In genomic region chr2:214853906-214854305, GRCh38 we compare ENCODE assay signal across 1 cellular context.
A peak's percentile ranks its signal among the peaks of the same experiment; 100 is the strongest.
TF ChIP-seq lines count a peak whose summit lies in the region.

No MANE protein-coding gene starts in this region.

TF ChIP-seq in HepG2, 621 proteins besides CTCF, POLR2A, EP300 and RAD21 (continued from another document and continues in another):
- no peak for TF ChIP-seq AKNA (CRISPR knock-in tag; IDR thresholded peaks at IDR 0.05; ENCODE audit: borderline replicate concordance)
- no peak for TF ChIP-seq ARNTL (CRISPR knock-in tag; IDR thresholded peaks at IDR 0.05)
- peak; percentile 88 for TF ChIP-seq FOXP4 (CRISPR knock-in tag; IDR thresholded peaks at IDR 0.05)
- peak; percentile 93 for TF ChIP-seq POGZ (CRISPR knock-in tag; IDR thresholded peaks at IDR 0.05)
- no peak for TF ChIP-seq FOXC1 (CRISPR knock-in tag; IDR thresholded peaks at IDR 0.05; ENCODE audit: borderline replicate concordance)
- TF ChIP-seq, protein P1, sequence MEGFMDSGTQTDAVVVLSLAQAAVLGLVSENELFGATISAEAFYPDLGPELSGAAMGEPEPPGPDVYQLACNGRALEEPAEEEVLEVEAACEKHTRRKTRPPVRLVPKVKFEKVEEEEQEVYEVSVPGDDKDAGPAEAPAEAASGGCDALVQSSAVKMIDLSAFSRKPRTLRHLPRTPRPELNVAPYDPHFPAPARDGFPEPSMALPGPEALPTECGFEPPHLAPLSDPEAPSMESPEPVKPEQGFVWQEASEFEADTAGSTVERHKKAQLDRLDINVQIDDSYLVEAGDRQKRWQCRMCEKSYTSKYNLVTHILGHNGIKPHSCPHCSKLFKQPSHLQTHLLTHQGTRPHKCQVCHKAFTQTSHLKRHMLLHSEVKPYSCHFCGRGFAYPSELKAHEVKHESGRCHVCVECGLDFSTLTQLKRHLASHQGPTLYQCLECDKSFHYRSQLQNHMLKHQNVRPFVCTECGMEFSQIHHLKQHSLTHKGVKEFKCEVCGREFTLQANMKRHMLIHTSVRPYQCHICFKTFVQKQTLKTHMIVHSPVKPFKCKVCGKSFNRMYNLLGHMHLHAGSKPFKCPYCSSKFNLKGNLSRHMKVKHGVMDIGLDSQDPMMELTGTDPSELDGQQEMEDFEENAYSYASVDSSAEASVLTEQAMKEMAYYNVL (CRISPR knock-in tag; IDR thresholded peaks at IDR 0.05; ENCODE audit: borderline replicate concordance), result no peak
- TF ChIP-seq, protein P2, sequence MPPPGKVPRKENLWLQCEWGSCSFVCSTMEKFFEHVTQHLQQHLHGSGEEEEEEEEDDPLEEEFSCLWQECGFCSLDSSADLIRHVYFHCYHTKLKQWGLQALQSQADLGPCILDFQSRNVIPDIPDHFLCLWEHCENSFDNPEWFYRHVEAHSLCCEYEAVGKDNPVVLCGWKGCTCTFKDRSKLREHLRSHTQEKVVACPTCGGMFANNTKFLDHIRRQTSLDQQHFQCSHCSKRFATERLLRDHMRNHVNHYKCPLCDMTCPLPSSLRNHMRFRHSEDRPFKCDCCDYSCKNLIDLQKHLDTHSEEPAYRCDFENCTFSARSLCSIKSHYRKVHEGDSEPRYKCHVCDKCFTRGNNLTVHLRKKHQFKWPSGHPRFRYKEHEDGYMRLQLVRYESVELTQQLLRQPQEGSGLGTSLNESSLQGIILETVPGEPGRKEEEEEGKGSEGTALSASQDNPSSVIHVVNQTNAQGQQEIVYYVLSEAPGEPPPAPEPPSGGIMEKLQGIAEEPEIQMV (CRISPR knock-in tag; IDR thresholded peaks at IDR 0.05; ENCODE audit: low read depth), result no peak
- TF ChIP-seq ZNF687 (CRISPR knock-in tag; IDR thresholded peaks at IDR 0.05), result no peak
- 0 out of 2 replicates have a peak, but pooled peaks have one; percentile 24 for TF ChIP-seq NR2F6 (IDR thresholded peaks at IDR 0.05)
- peak; percentile 38 for TF ChIP-seq NR2F6 (CRISPR knock-in tag; IDR thresholded peaks at IDR 0.05)
- no peak for TF ChIP-seq CBX1 (IDR thresholded peaks at IDR 0.05; ENCODE audit: low read depth)
- TF ChIP-seq, protein P3, sequence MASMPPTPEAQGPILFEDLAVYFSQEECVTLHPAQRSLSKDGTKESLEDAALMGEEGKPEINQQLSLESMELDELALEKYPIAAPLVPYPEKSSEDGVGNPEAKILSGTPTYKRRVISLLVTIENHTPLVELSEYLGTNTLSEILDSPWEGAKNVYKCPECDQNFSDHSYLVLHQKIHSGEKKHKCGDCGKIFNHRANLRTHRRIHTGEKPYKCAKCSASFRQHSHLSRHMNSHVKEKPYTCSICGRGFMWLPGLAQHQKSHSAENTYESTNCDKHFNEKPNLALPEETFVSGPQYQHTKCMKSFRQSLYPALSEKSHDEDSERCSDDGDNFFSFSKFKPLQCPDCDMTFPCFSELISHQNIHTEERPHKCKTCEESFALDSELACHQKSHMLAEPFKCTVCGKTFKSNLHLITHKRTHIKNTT (CRISPR knock-in tag; IDR thresholded peaks at IDR 0.05), result no peak
- TF ChIP-seq ZNF784 (CRISPR knock-in tag; IDR thresholded peaks at IDR 0.05; ENCODE audit: borderline replicate concordance), result no peak
- TF ChIP-seq TMF1 (CRISPR knock-in tag; IDR thresholded peaks at IDR 0.05; ENCODE audit: low read depth), result no peak
- TF ChIP-seq SIX4 (CRISPR knock-in tag; IDR thresholded peaks at IDR 0.05), result no peak
- no peak for TF ChIP-seq ZNF761 (CRISPR knock-in tag; conservative IDR thresholded peaks at IDR 0.05)
- TF ChIP-seq ZNF24 (IDR thresholded peaks at IDR 0.05), result no peak
- TF ChIP-seq ZNF562 (CRISPR knock-in tag; IDR thresholded peaks at IDR 0.05; ENCODE audit: borderline replicate concordance), result no peak
- TF ChIP-seq E2F5 (CRISPR knock-in tag; conservative IDR thresholded peaks at IDR 0.05), result no peak
- TF ChIP-seq GTF2F1 (IDR thresholded peaks at IDR 0.05; ENCODE audit: low read length), result no peak
- no peak for TF ChIP-seq ZNF431 (CRISPR knock-in tag; IDR thresholded peaks at IDR 0.05; ENCODE audit: borderline replicate concordance, low read depth)
- TF ChIP-seq, protein P4, sequence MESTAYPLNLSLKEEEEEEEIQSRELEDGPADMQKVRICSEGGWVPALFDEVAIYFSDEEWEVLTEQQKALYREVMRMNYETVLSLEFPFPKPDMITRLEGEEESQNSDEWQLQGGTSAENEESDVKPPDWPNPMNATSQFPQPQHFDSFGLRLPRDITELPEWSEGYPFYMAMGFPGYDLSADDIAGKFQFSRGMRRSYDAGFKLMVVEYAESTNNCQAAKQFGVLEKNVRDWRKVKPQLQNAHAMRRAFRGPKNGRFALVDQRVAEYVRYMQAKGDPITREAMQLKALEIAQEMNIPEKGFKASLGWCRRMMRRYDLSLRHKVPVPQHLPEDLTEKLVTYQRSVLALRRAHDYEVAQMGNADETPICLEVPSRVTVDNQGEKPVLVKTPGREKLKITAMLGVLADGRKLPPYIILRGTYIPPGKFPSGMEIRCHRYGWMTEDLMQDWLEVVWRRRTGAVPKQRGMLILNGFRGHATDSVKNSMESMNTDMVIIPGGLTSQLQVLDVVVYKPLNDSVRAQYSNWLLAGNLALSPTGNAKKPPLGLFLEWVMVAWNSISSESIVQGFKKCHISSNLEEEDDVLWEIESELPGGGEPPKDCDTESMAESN (CRISPR knock-in tag; conservative IDR thresholded peaks at IDR 0.05), result 0 out of 2 replicates have a peak, but pooled peaks have one; percentile 38
- 0 out of 2 replicates have a peak, but pooled peaks have one; percentile 43 for TF ChIP-seq RFX3 (CRISPR knock-in tag; IDR thresholded peaks at IDR 0.05)
- TF ChIP-seq YEATS4 (CRISPR knock-in tag; IDR thresholded peaks at IDR 0.05; ENCODE audit: borderline replicate concordance), result no peak
- TF ChIP-seq GLMP (CRISPR knock-in tag; IDR thresholded peaks at IDR 0.05; ENCODE audit: borderline replicate concordance), result no peak
- TF ChIP-seq ATF7-NPFF (CRISPR knock-in tag; IDR thresholded peaks at IDR 0.05; ENCODE audit: low read depth), result no peak
- TF ChIP-seq, protein P5, sequence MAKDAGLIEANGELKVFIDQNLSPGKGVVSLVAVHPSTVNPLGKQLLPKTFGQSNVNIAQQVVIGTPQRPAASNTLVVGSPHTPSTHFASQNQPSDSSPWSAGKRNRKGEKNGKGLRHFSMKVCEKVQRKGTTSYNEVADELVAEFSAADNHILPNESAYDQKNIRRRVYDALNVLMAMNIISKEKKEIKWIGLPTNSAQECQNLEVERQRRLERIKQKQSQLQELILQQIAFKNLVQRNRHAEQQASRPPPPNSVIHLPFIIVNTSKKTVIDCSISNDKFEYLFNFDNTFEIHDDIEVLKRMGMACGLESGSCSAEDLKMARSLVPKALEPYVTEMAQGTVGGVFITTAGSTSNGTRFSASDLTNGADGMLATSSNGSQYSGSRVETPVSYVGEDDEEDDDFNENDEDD (CRISPR knock-in tag; IDR thresholded peaks at IDR 0.05; ENCODE audit: borderline replicate concordance), result no peak
- TF ChIP-seq TBX2 (CRISPR knock-in tag; IDR thresholded peaks at IDR 0.05; ENCODE audit: borderline replicate concordance), result peak; percentile 62; the same call in 1 of the 2 replicates
- TF ChIP-seq DR1 (CRISPR knock-in tag; IDR thresholded peaks at IDR 0.05), result no peak
- peak; percentile 79 for TF ChIP-seq FOXP1 (IDR thresholded peaks at IDR 0.05)
- peak; percentile 85 for TF ChIP-seq FOXP1 (CRISPR knock-in tag; IDR thresholded peaks at IDR 0.05)
- TF ChIP-seq RFXANK (CRISPR knock-in tag; IDR thresholded peaks at IDR 0.05), result no peak
- no peak for TF ChIP-seq ZFYVE20 (CRISPR knock-in tag; IDR thresholded peaks at IDR 0.05; ENCODE audit: borderline replicate concordance, low read depth)
- no peak for TF ChIP-seq NR1H2 (CRISPR knock-in tag; IDR thresholded peaks at IDR 0.05; ENCODE audit: borderline replicate concordance, low read depth)
- 0 out of 2 replicates have a peak, but pooled peaks have one; percentile 34 for TF ChIP-seq LCORL (IDR thresholded peaks at IDR 0.05)
- no peak for TF ChIP-seq LCORL (CRISPR knock-in tag; IDR thresholded peaks at IDR 0.05)
- TF ChIP-seq ZNF614 (CRISPR knock-in tag; IDR thresholded peaks at IDR 0.05; ENCODE audit: borderline replicate concordance), result peak; percentile 93
- TF ChIP-seq HIVEP1 (CRISPR knock-in tag; IDR thresholded peaks at IDR 0.05), result no peak
- no peak for TF ChIP-seq ZNF619 (CRISPR knock-in tag; IDR thresholded peaks at IDR 0.05)
